ENCODE assay signal across 2 cellular contexts in genomic region chr22:37197451-37198289, GRCh38.
TF ChIP-seq lines count a peak whose summit lies in the region.

No MANE protein-coding gene starts in this region.

TF ChIP-seq in GM23338, 12 proteins besides CTCF, POLR2A, EP300 and RAD21:
- TF ChIP-seq ZNF114 (CRISPR knock-in tag; IDR thresholded peaks at IDR 0.05) (no peak), NANOG (IDR thresholded peaks at IDR 0.05; ENCODE audit: borderline replicate concordance) (no peak), EZH2phosphoT487 (IDR thresholded peaks at IDR 0.05; ENCODE audit: unreplicated experiment) (no peak), ETS1 (IDR thresholded peaks at IDR 0.05) (no peak)
TF ChIP-seq in GM23338: peak in this region for 0.

TF ChIP-seq in H1, 55 proteins besides CTCF, POLR2A, EP300 and RAD21:
- no peak for TF ChIP-seq CTBP2 (IDR thresholded peaks at IDR 0.05; ENCODE audit: borderline replicate concordance, insufficient read depth, insufficient read length, low read length)
- TF ChIP-seq SIX5 (IDR thresholded peaks at IDR 0.05; ENCODE audit: low read depth, low read length): no peak
- TF ChIP-seq POU5F1 (IDR thresholded peaks at IDR 0.05; ENCODE audit: low read depth, low read length): no peak
- no peak for TF ChIP-seq ASH2L (IDR thresholded peaks at IDR 0.05; ENCODE audit: low read length)
- TF ChIP-seq GTF2F1 (IDR thresholded peaks at IDR 0.05; ENCODE audit: borderline replicate concordance, low read depth, low read length): no peak
- no peak for TF ChIP-seq SRF (IDR thresholded peaks at IDR 0.05; ENCODE audit: low read depth, low read length)
- TF ChIP-seq POLR2AphosphoS5 (IDR thresholded peaks at IDR 0.05; ENCODE audit: low read depth, low read length): no peak
- no peak for TF ChIP-seq SIN3A (conservative IDR thresholded peaks at IDR 0.05 in 1 of 2, IDR thresholded peaks at IDR 0.05 in 1 of 2; ENCODE audit: low read depth in 1 of 2, low read length in 2 of 2)
- TF ChIP-seq TAF7 (optimal IDR thresholded peaks at IDR 0.05; ENCODE audit: borderline replicate concordance, low read depth, low read length): no peak
- TF ChIP-seq SAP30 (IDR thresholded peaks at IDR 0.05; ENCODE audit: insufficient read depth, insufficient replicate concordance, low read length): no peak
- no peak for TF ChIP-seq SUZ12 (IDR thresholded peaks at IDR 0.05; ENCODE audit: low read length)
- no peak for TF ChIP-seq TBP (IDR thresholded peaks at IDR 0.05; ENCODE audit: low read depth, low read length)
- TF ChIP-seq SP4 (IDR thresholded peaks at IDR 0.05; ENCODE audit: low read length): no peak
